In the genomic region with DNA sequence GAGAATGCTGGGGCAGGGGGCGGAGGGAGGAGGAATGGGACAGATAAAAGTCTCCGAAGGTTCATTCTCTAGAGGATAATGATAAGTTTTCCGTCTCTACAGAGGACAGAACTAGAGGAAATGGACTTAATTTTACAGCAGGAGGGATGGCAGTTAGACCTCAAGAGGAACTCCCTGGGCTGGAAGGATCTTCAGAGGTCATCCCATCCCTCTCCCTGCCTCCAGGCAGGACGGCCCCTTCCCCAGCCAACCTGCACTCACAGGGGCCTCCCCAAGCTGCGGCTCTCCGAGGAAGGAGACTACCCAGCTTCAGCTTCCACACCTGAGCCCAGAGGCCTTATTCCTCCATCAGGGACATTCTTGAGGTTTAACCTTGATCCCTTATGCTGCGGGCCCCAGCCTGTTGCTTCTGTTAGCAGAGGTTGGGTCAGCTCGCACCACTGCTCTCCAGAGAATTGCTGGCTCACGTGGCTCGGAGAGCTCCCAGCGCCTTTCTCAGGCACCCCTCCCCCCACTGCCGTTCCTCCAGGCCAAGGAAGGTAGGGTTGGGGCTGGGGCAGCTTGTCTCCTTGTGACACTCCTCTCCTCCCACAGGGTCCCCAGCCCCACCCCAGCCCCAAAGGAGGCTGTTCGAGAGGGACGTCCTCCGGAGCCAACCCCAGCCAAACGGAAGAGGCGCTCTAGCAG, we compare ENCODE assay signal across 12 cellular contexts. TPM values are rescaled to one million over a fixed set of nuclear protein-coding genes. Genes with fewer than 3 reads are reported as not detected.
DNase-seq lines count a peak whose midpoint lies in the region; ATAC-seq and TF ChIP-seq lines count a peak whose summit lies in the region.
"Had no signal": no experiment of that assay in that cellular context is flagged by ENCODE, and none has a peak within 500 bp of the region (broad histone marks: within the 10 kb centered on the region; RNA-seq: fewer than 3 reads in every experiment).

No MANE protein-coding gene starts in this region.

- TF ChIP-seq POLR2A in NB4 (IDR thresholded peaks at IDR 0.05; ENCODE audit: extremely low read depth, insufficient read length): no peak
- no peak for TF ChIP-seq POLR2A in gastrocnemius medialis (IDR thresholded peaks at IDR 0.05)
- TF ChIP-seq POLR2A in gastroesophageal sphincter (IDR thresholded peaks at IDR 0.05): no peak

- no peak for TF ChIP-seq CTCF in NB4 (IDR thresholded peaks at IDR 0.05; ENCODE audit: low read depth, low read length)
- no peak for TF ChIP-seq CTCF in choroid plexus epithelial cell (conservative IDR thresholded peaks at IDR 0.05; ENCODE audit: low read depth, low read length)
- TF ChIP-seq CTCF in gastrocnemius medialis (IDR thresholded peaks at IDR 0.05 in 4 of 5, conservative IDR thresholded peaks at IDR 0.05 in 1 of 5): no peak
- no peak for TF ChIP-seq CTCF in gastroesophageal sphincter (IDR thresholded peaks at IDR 0.05)

- 83% methylated on average over 8 of the region's 17 CpGs; no CpG with 5 or more reads in 1 of the 2 donors for WGBS in gastroesophageal sphincter (ENCODE audit: low coverage in 1 of 2), 2 donors

- intact Hi-C loops in gastrocnemius medialis (cut with DNase I; ENCODE audit: low total_unique reads): no loop called here

- H3K4me1 ChIP-seq in gastrocnemius medialis: peaks cover 12 to 19% of the 10 kb centered on the region in 2 donors
- H3K4me1 ChIP-seq in gastroesophageal sphincter: peaks cover 0 to 49% (median 0%) of the 10 kb centered on the region in 3 donors

- in situ Hi-C loops in gastrocnemius medialis (cut with MboI; ENCODE audit: low sequenced_read_pairs in 4 of 4): no loop called here

- H3K27ac ChIP-seq in gastrocnemius medialis: peak overlapping the region; percentile 24 to 62 (median 50)
- H3K27ac ChIP-seq in gastroesophageal sphincter: peak overlapping the region in 2 of 4 donors; percentile 29 to 48
- H3K27ac ChIP-seq: VCaP had no signal

- H3K4me3 ChIP-seq in NB4 (ENCODE audit: low read depth, low read length): no peak overlapping the region
- no peak overlapping the region for H3K4me3 ChIP-seq in choroid plexus epithelial cell (ENCODE audit: low read depth, low read length)
- no peak overlapping the region for H3K4me3 ChIP-seq in gastrocnemius medialis
- no peak overlapping the region for H3K4me3 ChIP-seq in gastroesophageal sphincter

- H3K9me3 ChIP-seq in gastrocnemius medialis (no peaks in the 10 kb centered on the region), gastroesophageal sphincter (no peaks in the 10 kb centered on the region)

- no peak for TF ChIP-seq EP300 in gastroesophageal sphincter (IDR thresholded peaks at IDR 0.05)

- peak; percentile 82 for DNase-seq in NB4 (ENCODE audit: low read depth)
- peak; percentile 86 for DNase-seq in choroid plexus epithelial cell (ENCODE audit: low read depth)
- no peak for DNase-seq in gastrocnemius medialis
- no peak for DNase-seq in activated CD4-positive, alpha-beta T cell treated with anti-CD3 and anti-CD28 coated beads for 1 hour
- no peak for DNase-seq in stimulated activated naive CD4-positive, alpha-beta T cell (lab: John Stamatoyannopoulos, UW)
- DNase-seq: SHP77, trophoblast cell had no signal

- H3K27me3 ChIP-seq in gastrocnemius medialis (no peaks in the 10 kb centered on the region), gastroesophageal sphincter (no peaks in the 10 kb centered on the region)

- H3K36me3 ChIP-seq in gastrocnemius medialis (peaks cover 15 to 90% of the 10 kb centered on the region in 2 donors), gastroesophageal sphincter (peaks cover 0 to 99% of the 10 kb centered on the region in 2 donors)

- ATAC-seq in gastrocnemius medialis: no peak
- no peak for ATAC-seq in gastroesophageal sphincter

RNA-seq across cellular contexts. Expression of gene ELOB, which starts 8.5 kb away (rescaled TPM):
- 100 to 1,000 TPM; 216 to 970 (median 375) TPM for total RNA-seq in gastrocnemius medialis
- 100 to 1,000 TPM; 216 to 269 (median 251) TPM for total RNA-seq in gastroesophageal sphincter

RNA-seq across cellular contexts. Expression of gene SRRM2, which starts 16.1 kb away (rescaled TPM):
- total RNA-seq in gastrocnemius medialis (100 to 1,000 TPM; 151 to 205 (median 164) TPM), gastroesophageal sphincter (100 to 1,000 TPM in 3 of 4 donors, 10 to 100 TPM in 1; 73.9 to 398 (median 255) TPM)

RNA-seq across cellular contexts. Expression of gene PRSS33, which starts 18.8 kb away (rescaled TPM):
- total RNA-seq in gastrocnemius medialis: not detected
- total RNA-seq in gastroesophageal sphincter: not detected
- total RNA-seq: activated T-helper 2 cell treated with anti-CD3 and anti-CD28 coated beads, Interferon-gamma antibody, Interleukin-2, Interleukin-4, amounts not matched to agents 10 μg/mL and 5 μg/mL and 100 μg/mL, durations not matched to agents 14 hours and 24 hours and 36 hours; liver; NCI-H460 had no signal

RNA-seq across cellular contexts. Expression of gene PRSS41, which starts 29.7 kb away (rescaled TPM):
- total RNA-seq in gastrocnemius medialis (not detected), gastroesophageal sphincter (not detected)
- total RNA-seq: activated T-helper 2 cell treated with anti-CD3 and anti-CD28 coated beads, Interferon-gamma antibody, Interleukin-2, Interleukin-4, amounts not matched to agents 10 μg/mL and 5 μg/mL and 100 μg/mL, durations not matched to agents 14 hours and 24 hours and 36 hours; liver; NCI-H460 had no signal

RNA-seq across cellular contexts. Expression of gene PRSS21, which starts 48.5 kb away (rescaled TPM):
- total RNA-seq in gastrocnemius medialis (not detected), gastroesophageal sphincter (not detected)
- total RNA-seq: NCI-H460 had no signal

Comparison
In these comparisons a context has a peak if more than half of its experiments do, and no peak if none do; other contexts are left out.
1. DNase-seq: peak in NB4 (single experiment) and choroid plexus epithelial cell (single experiment); none in gastrocnemius medialis (0 of 2), activated CD4-positive, alpha-beta T cell treated with anti-CD3 and anti-CD28 coated beads for 1 hour (single experiment) and stimulated activated naive CD4-positive, alpha-beta T cell (0 of 6).